16 cellular contexts compared by ENCODE assay signal in the genomic region with DNA sequence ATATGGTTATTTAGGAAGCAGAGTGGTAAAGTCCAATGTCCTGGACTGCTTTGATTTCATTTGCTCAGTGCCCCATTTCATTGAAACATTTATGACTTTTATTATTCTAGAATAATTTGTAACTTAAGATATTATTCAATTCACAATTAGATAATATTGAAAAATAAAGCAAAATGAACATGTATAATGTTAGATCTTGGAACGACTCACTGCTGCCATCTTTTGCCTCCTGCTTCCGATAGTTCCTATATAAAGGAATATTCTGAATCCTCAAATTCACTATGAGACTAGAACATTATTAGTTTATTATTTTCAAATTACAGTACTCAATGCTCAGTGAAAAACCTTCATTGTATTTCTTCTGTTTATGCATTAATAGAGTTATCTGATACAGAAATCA. TPM values are rescaled to one million over a fixed set of nuclear protein-coding genes. Genes with fewer than 3 reads are reported as not detected.
DNase-seq lines count a peak whose midpoint lies in the region; ATAC-seq and TF ChIP-seq lines count a peak whose summit lies in the region.
"Had no signal": no experiment of that assay in that cellular context is flagged by ENCODE, and none has a peak within 500 bp of the region (broad histone marks: within the 10 kb centered on the region; RNA-seq: fewer than 3 reads in every experiment).

No MANE protein-coding gene starts in this region.

- H3K27ac ChIP-seq in RWPE2 (ENCODE audit: poor library complexity, severe bottlenecking): no peak overlapping the region
- no peak overlapping the region for H3K27ac ChIP-seq in hepatocyte
- H3K27ac ChIP-seq in substantia nigra (ENCODE audit: low read depth, low read length, poor library complexity, severe bottlenecking): no peak overlapping the region

- CTCF ChIA-PET in MCF 10A (lab: Yijun Ruan, JAX): no interaction called here

- H3K27me3 ChIP-seq in RWPE2 (ENCODE audit: insufficient read depth, poor library complexity, severe bottlenecking) (peaks cover 90% of the 10 kb centered on the region), hepatocyte (peaks cover 42% of the 10 kb centered on the region)

- H3K9me2 ChIP-seq in hepatocyte (replicated peaks; ENCODE audit: insufficient read depth): no peaks in the 10 kb centered on the region

- H3K4me1 ChIP-seq in RWPE2 (ENCODE audit: insufficient read depth, poor library complexity, severe bottlenecking) (no peaks in the 10 kb centered on the region), hepatocyte (ENCODE audit: insufficient read depth) (peaks cover 4% of the 10 kb centered on the region)
- H3K4me1 ChIP-seq: BE2C had no signal

- no peak overlapping the region for H3K4me3 ChIP-seq in RWPE2 (ENCODE audit: severe bottlenecking)
- H3K4me3 ChIP-seq in hepatocyte: no peak overlapping the region
- H3K4me3 ChIP-seq: GM12878 had no signal

- H4K20me1 ChIP-seq in hepatocyte (ENCODE audit: insufficient read depth, poor library complexity, severe bottlenecking): no peaks in the 10 kb centered on the region

- H2AFZ ChIP-seq in hepatocyte: no peak overlapping the region

- intact Hi-C loops in MCF 10A (cut with micrococcal nuclease): no loop called here

- H3K27me3 Mint-ChIP-seq in neural crest cell (ENCODE audit: low read depth) (peaks cover 75% of the 10 kb centered on the region), MCF 10A (ENCODE audit: insufficient read depth, unreplicated experiment) (peaks cover 53% of the 10 kb centered on the region)

- no peaks in the 10 kb centered on the region for H3K36me3 ChIP-seq in RWPE2 (ENCODE audit: low read depth)
- H3K36me3 ChIP-seq in hepatocyte (replicated peaks; ENCODE audit: insufficient read depth, low read depth): no peaks in the 10 kb centered on the region
- H3K36me3 ChIP-seq: BE2C had no signal

- H3K36me3 Mint-ChIP-seq in neural crest cell (ENCODE audit: low read depth) (no peaks in the 10 kb centered on the region), MCF 10A (ENCODE audit: insufficient read depth, unreplicated experiment) (no peaks in the 10 kb centered on the region)

- H3K9me3 ChIP-seq in RWPE2 (ENCODE audit: severe bottlenecking) (no peaks in the 10 kb centered on the region), hepatocyte (ENCODE audit: low read depth) (no peaks in the 10 kb centered on the region)
- H3K9me3 ChIP-seq: BE2C had no signal

- H3K9me3 Mint-ChIP-seq in neural crest cell (no peaks in the 10 kb centered on the region), MCF 10A (ENCODE audit: unreplicated experiment) (no peaks in the 10 kb centered on the region)
- H3K9me3 Mint-ChIP-seq: CD4-positive, alpha-beta T cell; H9 had no signal

- H3K4me1 Mint-ChIP-seq in neural crest cell: peaks cover 20% of the 10 kb centered on the region
- peaks cover 6% of the 10 kb centered on the region for H3K4me1 Mint-ChIP-seq in MCF 10A (ENCODE audit: insufficient read depth, unreplicated experiment)

- H3K4me3 Mint-ChIP-seq in neural crest cell (peak overlapping the region; percentile 38), MCF 10A (ENCODE audit: unreplicated experiment) (no peak overlapping the region)
- H3K4me3 Mint-ChIP-seq: CD4-positive, alpha-beta T cell; H9 had no signal

- WGBS in hepatocyte (ENCODE audit: low lambda C conversion rate, missing lambda C conversion rate): 75% methylated on average over 2 of the region's 2 CpGs

- ATAC-seq in RWPE2 (ENCODE audit: low read depth): no peak
- ATAC-seq in GM19328 (IDR thresholded peaks at IDR 0.05; ENCODE audit: unreplicated experiment): no peak
- ATAC-seq: GM12878 had no signal

- peaks cover 5% of the 10 kb centered on the region for H3K79me2 ChIP-seq in hepatocyte

- no TSS peak for BruUV-seq in MCF 10A (replicated peaks; lab: Mats Ljungman, UMichigan)

- DNase-seq in RWPE2 (ENCODE audit: low spot score) (no peak), hepatocyte (ENCODE audit: low spot score) (no peak), neural crest cell (ENCODE audit: low read depth, low spot score) (no peak), NCI-H2227 treated with DMSO at 0.1 percent for 48 hours (lab: John Stamatoyannopoulos, UW) (no peak), substantia nigra (lab: John Stamatoyannopoulos, UW) (no peak), MCF 10A (ENCODE audit: unreplicated experiment) (no peak)
- DNase-seq: ACHN; BE2C; C1 segment of cervical spinal cord; CD4-positive, alpha-beta T cell; DMS79 treated with DMSO at 0.1 percent for 48 hours; H9; IMR-90 had no signal

- no peak overlapping the region for H3K4me2 ChIP-seq in hepatocyte

- TF ChIP-seq CTCF in LNCAP (IDR thresholded peaks at IDR 0.05) (peak; percentile 46), RWPE2 (IDR thresholded peaks at IDR 0.05; ENCODE audit: poor library complexity, severe bottlenecking) (peak; percentile 17), hepatocyte (IDR thresholded peaks at IDR 0.05; ENCODE audit: poor library complexity) (peak; percentile 26), neural crest cell (conservative IDR thresholded peaks at IDR 0.05) (no peak), MCF 10A (IDR thresholded peaks at IDR 0.05; ENCODE audit: unreplicated experiment) (no peak)

- H3K27ac Mint-ChIP-seq in neural crest cell (ENCODE audit: unreplicated experiment) (no peak overlapping the region), MCF 10A (ENCODE audit: low read depth, unreplicated experiment) (no peak overlapping the region)
- H3K27ac Mint-ChIP-seq: CD4-positive, alpha-beta T cell; H9 had no signal

- POLR2A ChIA-PET in MCF 10A (lab: Yijun Ruan, JAX): no interaction called here

RNA-seq across cellular contexts. Expression of gene CTNND2, which starts 2.2 kb away (rescaled TPM):
- 19.5 and 30.3 TPM in 2 replicates for total RNA-seq in hepatocyte
- 27.5 and 27.7 TPM in 2 replicates for polyA plus RNA-seq in hepatocyte
- 39.4 and 40.0 TPM in 2 replicates for total RNA-seq in neural crest cell
- not detected in 2 replicates for total RNA-seq in MCF 10A (2022)
- total RNA-seq: GM12878, IMR-90 had no signal
- polyA plus RNA-seq: IMR-90 had no signal

Comparison
In these comparisons a context has a peak if more than half of its experiments do, and no peak if none do; other contexts are left out.
1. CTCF ChIP-seq: peak in LNCAP (single experiment), RWPE2 (single experiment) and hepatocyte (single experiment); none in neural crest cell (single experiment) and MCF 10A (single experiment).
2. RNA of gene CTNND2, which starts 2.2 kb away (total RNA-seq): 39.4 to 40.0 TPM in neural crest cell and 19.5 to 30.3 TPM in hepatocyte; not detected in MCF 10A; every median in the first group is over 10 times any median in the second.